In genomic region chrX:94524867-94525266, GRCh38 we compare ENCODE assay signal across 14 cellular contexts.
DNase-seq lines count a peak whose midpoint lies in the region; ATAC-seq and TF ChIP-seq lines count a peak whose summit lies in the region.
"Had no signal": no experiment of that assay in that cellular context is flagged by ENCODE, and none has a peak within 500 bp of the region (broad histone marks: within the 10 kb centered on the region; RNA-seq: fewer than 3 reads in every experiment).

No MANE protein-coding gene starts in this region.

- H2AFZ ChIP-seq in neural progenitor cell (replicated peaks): no peak overlapping the region

- peaks cover 7% of the 10 kb centered on the region for H3K9me3 Mint-ChIP-seq in neural progenitor cell

- H3K9me3 ChIP-seq in neural progenitor cell (ENCODE audit: low read depth): peaks cover 8% of the 10 kb centered on the region

- H3K4me3 Mint-ChIP-seq in neural progenitor cell: no peak overlapping the region
- H3K4me3 Mint-ChIP-seq: CD4-positive, alpha-beta memory T cell; natural killer cell had no signal

- H3K4me1 Mint-ChIP-seq in neural progenitor cell: no peaks in the 10 kb centered on the region
- H3K4me1 Mint-ChIP-seq: CD4-positive, alpha-beta memory T cell; natural killer cell had no signal

- no peak overlapping the region for H3K9ac ChIP-seq in neural progenitor cell

- no peak overlapping the region for H3K4me2 ChIP-seq in neural progenitor cell

- peak; percentile 65 for ATAC-seq in HG02885 (IDR thresholded peaks at IDR 0.05; ENCODE audit: poor library complexity, unreplicated experiment)
- ATAC-seq in HG03039 (IDR thresholded peaks at IDR 0.05; ENCODE audit: unreplicated experiment): no peak
- ATAC-seq in HG02798 (IDR thresholded peaks at IDR 0.05; ENCODE audit: poor library complexity, unreplicated experiment): no peak
- ATAC-seq: natural killer cell had no signal

- no peak overlapping the region for H3K27ac ChIP-seq in neural progenitor cell
- H3K27ac ChIP-seq: tibial artery had no signal

- H3K27ac Mint-ChIP-seq in neural progenitor cell: no peak overlapping the region
- H3K27ac Mint-ChIP-seq: CD4-positive, alpha-beta memory T cell; natural killer cell had no signal

- H3K4me3 ChIP-seq in neural progenitor cell: no peak overlapping the region
- H3K4me3 ChIP-seq: tibial artery had no signal

- DNase-seq in DMS 273 (lab: John Stamatoyannopoulos, UW; ENCODE audit: unreplicated experiment): peak; percentile 18
- no peak for DNase-seq in DMS 273 treated with DMSO at 0.1 percent for 48 hours (lab: John Stamatoyannopoulos, UW)
- peak; percentile 3 for DNase-seq in RPMI8226
- DNase-seq in neural progenitor cell (ENCODE audit: low spot score): no peak
- DNase-seq in SHP77 (lab: John Stamatoyannopoulos, UW): no peak
- DNase-seq: 8988T; CD4-positive, alpha-beta memory T cell; natural killer cell; NCI-H2171 treated with DMSO at 0.1 percent for 48 hours; stimulated activated CD4-positive, alpha-beta T cell treated with anti-CD3 and anti-CD28 coated beads, Interleukin-1b, Interleukin-23, amount 100 ng/mL, for 48 hours; tibial artery had no signal

- TF ChIP-seq CTCF in neural progenitor cell (IDR thresholded peaks at IDR 0.05): peak; percentile 40

- no peaks in the 10 kb centered on the region for H4K20me1 ChIP-seq in neural progenitor cell (ENCODE audit: low read depth)

- no peaks in the 10 kb centered on the region for H3K36me3 ChIP-seq in neural progenitor cell
- H3K36me3 ChIP-seq: tibial artery had no signal

- H3K79me2 ChIP-seq in neural progenitor cell (ENCODE audit: low read depth): no peaks in the 10 kb centered on the region

- no peaks in the 10 kb centered on the region for H3K27me3 Mint-ChIP-seq in neural progenitor cell (ENCODE audit: insufficient read depth, low read depth)
- H3K27me3 Mint-ChIP-seq: CD4-positive, alpha-beta memory T cell had no signal

- H3K4me1 ChIP-seq in neural progenitor cell: no peaks in the 10 kb centered on the region
- H3K4me1 ChIP-seq: tibial artery had no signal

- H3K27me3 ChIP-seq in neural progenitor cell: no peaks in the 10 kb centered on the region
- H3K27me3 ChIP-seq: tibial artery had no signal

- no peaks in the 10 kb centered on the region for H3F3A ChIP-seq in neural progenitor cell (ENCODE audit: low read depth)

- H3K36me3 Mint-ChIP-seq in neural progenitor cell: no peaks in the 10 kb centered on the region
- H3K36me3 Mint-ChIP-seq: CD4-positive, alpha-beta memory T cell had no signal

Comparison
In these comparisons a context has a peak if more than half of its experiments do, and no peak if none do; other contexts are left out.
1. DNase-seq: peak in DMS 273 (single experiment) and RPMI8226 (single experiment); none in DMS 273 treated with DMSO at 0.1 percent for 48 hours (single experiment), neural progenitor cell (single experiment) and SHP77 (0 of 2).